ENCODE assay signal across 11 cellular contexts in genomic region chr2:197838589-197838988, GRCh38. TPM values are rescaled to one million over a fixed set of nuclear protein-coding genes. Genes with fewer than 3 reads are reported as not detected.
DNase-seq lines count a peak whose midpoint lies in the region; ATAC-seq and TF ChIP-seq lines count a peak whose summit lies in the region.
"Had no signal": no experiment of that assay in that cellular context is flagged by ENCODE, and none has a peak within 500 bp of the region (broad histone marks: within the 10 kb centered on the region; RNA-seq: fewer than 3 reads in every experiment).

No MANE protein-coding gene starts in this region.

- 71 to 80% methylated on average over 2 of the region's 2 CpGs for whole genome bisulfite sequencing in thyroid gland, 2 donors

- H3K27me3 ChIP-seq in MG63 (no peaks in the 10 kb centered on the region), thyroid gland (no peaks in the 10 kb centered on the region)

- H3K9me3 Mint-ChIP-seq in activated T-cell treated with anti-CD3 and anti-CD28 coated beads, Interleukin-2, amount 50 U/mL, for 4 hours: peaks cover 6% of the 10 kb centered on the region

- intact Hi-C loops in thyroid gland (cut with DNase I): no loop called here

- H3K9me3 ChIP-seq in MG63 (no peaks in the 10 kb centered on the region), thyroid gland (no peaks in the 10 kb centered on the region)

- TF ChIP-seq POLR2A in thyroid gland (IDR thresholded peaks at IDR 0.05): no peak

- H3K36me3 ChIP-seq in MG63 (no peaks in the 10 kb centered on the region), thyroid gland (no peaks in the 10 kb centered on the region)

- peaks cover 0 to 14% of the 10 kb centered on the region in 2 donors for H3K4me1 ChIP-seq in thyroid gland

- peak in 1 of 2 donors; percentile 7 for ATAC-seq in activated T-cell treated with anti-CD3 and anti-CD28 coated beads, Interleukin-2, amount 50 U/mL, for 4 hours
- ATAC-seq in GM19328 (IDR thresholded peaks at IDR 0.05; ENCODE audit: unreplicated experiment): no peak

- DNase-seq in activated T-cell treated with anti-CD3 and anti-CD28 coated beads, Interleukin-2, amount 50 U/mL, for 4 hours: no peak
- DNase-seq in activated T-cell treated with anti-CD3 and anti-CD28 coated beads for 4 hours: no peak
- no peak for DNase-seq in MG63
- peak; percentile 25 for DNase-seq in fibroblast of the aortic adventitia (ENCODE audit: low read depth)
- DNase-seq in thyroid gland: no peak
- DNase-seq in mucosa of gallbladder (ENCODE audit: low spot score): no peak
- no peak for DNase-seq in stimulated activated CD4-positive, alpha-beta T cell treated with anti-CD3 and anti-CD28 coated beads, Interleukin-2, amount 100 ng/mL, for 24 hours
- DNase-seq: activated effector memory CD4-positive, alpha-beta T cell treated with Interleukin-2 at 50 U/mL for 16 hours; naive B cell had no signal

- no peaks in the 10 kb centered on the region for H3K27me3 Mint-ChIP-seq in activated T-cell treated with anti-CD3 and anti-CD28 coated beads, Interleukin-2, amount 50 U/mL, for 4 hours (ENCODE audit: low read depth)

- H3K4me3 Mint-ChIP-seq in activated T-cell treated with anti-CD3 and anti-CD28 coated beads, Interleukin-2, amount 50 U/mL, for 4 hours: peak overlapping the region; percentile 50

- TF ChIP-seq CTCF in fibroblast of the aortic adventitia (IDR thresholded peaks at IDR 0.05; ENCODE audit: insufficient read depth, low read length): no peak
- TF ChIP-seq CTCF in thyroid gland (IDR thresholded peaks at IDR 0.05): no peak

- H3K36me3 Mint-ChIP-seq in activated T-cell treated with anti-CD3 and anti-CD28 coated beads, Interleukin-2, amount 50 U/mL, for 4 hours (ENCODE audit: insufficient read depth): peaks cover 5% of the 10 kb centered on the region
- H3K36me3 Mint-ChIP-seq: naive B cell had no signal

- H3K27ac ChIP-seq in thyroid gland: peak overlapping the region in 2 of 3 donors; percentile 13 to 69

- H3K4me3 ChIP-seq in MG63 (peak overlapping the region; percentile 32), fibroblast of the aortic adventitia (ENCODE audit: low read depth, low read length) (peak overlapping the region; percentile 45), thyroid gland (replicated peaks in 1 of 3) (no peak overlapping the region)

- H3K4me1 Mint-ChIP-seq in activated T-cell treated with anti-CD3 and anti-CD28 coated beads, Interleukin-2, amount 50 U/mL, for 4 hours (ENCODE audit: low read depth): peaks cover 62% of the 10 kb centered on the region

RNA-seq across cellular contexts. Expression of gene PLCL1, which starts 34.2 kb away (rescaled TPM):
- 1 to 10 TPM in 2 of 3 donors, under 1 TPM in 1; 0.94 to 1.8 (median 1.2) TPM for total RNA-seq in activated T-cell treated with anti-CD3 and anti-CD28 coated beads, Interleukin-2, amount 50 U/mL, for 4 hours
- not detected in 2 replicates for total RNA-seq in MG63 (2014; rRNA removed; shearing (Covaris generic); ENCODE audit: low replicate concordance)
- total RNA-seq in fibroblast of the aortic adventitia (ENCODE audit: low replicate concordance): 12.4 and 17.7 TPM in 2 replicates
- 10 to 100 TPM in 2 of 4 donors, 1 to 10 TPM in 2; 9.1 to 11.8 (median 9.9) TPM for total RNA-seq in thyroid gland
- total RNA-seq in mucosa of gallbladder: 4.4 TPM

RNA-seq across cellular contexts. Expression of gene BOLL, which starts 53.5 kb away (rescaled TPM):
- total RNA-seq in activated T-cell treated with anti-CD3 and anti-CD28 coated beads, Interleukin-2, amount 50 U/mL, for 4 hours: not detected
- total RNA-seq in MG63 (2014; rRNA removed; shearing (Covaris generic); ENCODE audit: low replicate concordance): not detected in 2 replicates
- total RNA-seq in fibroblast of the aortic adventitia (ENCODE audit: low replicate concordance) (not detected in 2 replicates), thyroid gland (under 1 TPM in 2 of 4 donors, not detected in 2; 0.27 to 0.45 TPM), mucosa of gallbladder (not detected)
- total RNA-seq: fibroblast of villous mesenchyme had no signal

Comparison
In these comparisons a context has a peak if more than half of its experiments do, and no peak if none do; other contexts are left out.
1. H3K4me3 ChIP-seq: peak in MG63 (single experiment) and fibroblast of the aortic adventitia (single experiment); none in thyroid gland (0 of 3).